2 cellular contexts compared by ENCODE assay signal in the genomic region with DNA sequence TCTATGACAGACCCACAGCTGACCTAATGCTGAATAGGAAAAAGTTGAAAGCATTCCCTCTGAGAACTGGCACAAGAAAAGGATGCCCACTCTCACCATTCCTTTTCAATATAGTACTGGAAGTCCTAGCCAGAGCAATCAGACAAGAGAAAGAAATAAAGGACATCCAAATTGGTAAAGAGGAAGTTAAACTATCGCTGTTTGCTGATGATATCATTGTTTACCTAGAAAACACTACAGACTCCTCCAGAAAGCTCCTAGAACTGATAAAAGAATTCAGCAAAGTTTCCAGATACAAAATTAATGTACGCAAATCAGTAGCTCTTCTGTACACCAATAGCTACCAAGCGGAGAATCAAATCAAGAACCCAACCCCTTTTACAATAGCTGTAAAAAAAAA. TPM values are rescaled to one million over a fixed set of nuclear protein-coding genes. Genes with fewer than 3 reads are reported as not detected.
"Had no signal": no experiment of that assay in that cellular context is flagged by ENCODE, and none has a peak within 500 bp of the region (broad histone marks: within the 10 kb centered on the region; RNA-seq: fewer than 3 reads in every experiment).

No MANE protein-coding gene starts in this region.

RNA-seq across cellular contexts. Expression of a gene that starts 59.8 kb away (rescaled TPM):
- total RNA-seq: G401, GM12878 had no signal
- polyA plus RNA-seq: GM12878 had no signal
